28 cellular contexts compared by ENCODE assay signal in the genomic region with DNA sequence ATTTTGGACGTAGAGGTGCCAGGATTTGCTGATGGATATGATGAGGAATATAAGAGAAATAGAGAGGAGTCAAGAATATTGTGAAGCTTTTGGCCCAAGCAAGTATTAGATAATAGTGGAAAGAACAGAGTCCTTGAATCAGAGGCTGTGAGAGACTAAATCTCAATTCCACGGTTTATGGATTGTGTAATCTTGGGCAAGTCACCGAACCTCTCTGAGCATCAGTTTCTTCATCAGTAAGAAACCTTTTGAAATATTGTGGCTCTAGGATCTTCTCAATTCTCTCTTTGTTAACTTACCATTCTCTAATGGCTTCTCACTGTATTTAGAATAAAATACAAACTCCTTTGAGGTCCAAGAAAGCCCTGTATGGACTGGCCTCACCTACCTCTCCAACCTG.
DNase-seq lines count a peak whose midpoint lies in the region; FAIRE-seq and TF ChIP-seq lines count a peak whose summit lies in the region.
"Had no signal": no experiment of that assay in that cellular context is flagged by ENCODE, and none has a peak within 500 bp of the region (broad histone marks: within the 10 kb centered on the region; RNA-seq: fewer than 3 reads in every experiment).

No MANE protein-coding gene starts in this region.

- no peak for TF ChIP-seq POLR2A in NB4 (IDR thresholded peaks at IDR 0.05; ENCODE audit: extremely low read depth, insufficient read length)

- intact Hi-C loops in CD14-positive monocyte (cut with micrococcal nuclease) = loop anchor here in 1 of 2 donors (10.0 kb wide), 1 partner anchor 268 kb away; no protein-coding TSS in a partner anchor

- H3K4me1 Mint-ChIP-seq in CD14-positive monocyte = peaks cover 35% of the 10 kb centered on the region

- peaks cover 21% of the 10 kb centered on the region for H3K4me1 ChIP-seq in adipocyte (ENCODE audit: control insufficient read depth, insufficient read depth, low read length)
- H3K4me1 ChIP-seq: parathyroid adenoma, SJSA1 had no signal

- H3K9ac ChIP-seq in adipocyte (ENCODE audit: low read length) = no peak overlapping the region
- H3K9ac ChIP-seq: parathyroid adenoma had no signal

- peaks cover 0 to 2% (median 1%) of the 10 kb centered on the region in 3 donors for H3K27me3 Mint-ChIP-seq in CD14-positive monocyte (ENCODE audit: low read depth in 3 of 3)

- FAIRE-seq in frontal cortex (lab: Jason Lieb, UNC) = no peak
- FAIRE-seq: endothelial cell of umbilical vein, GM12891, RCC 7860 had no signal

- peak overlapping the region in 1 of 2 donors; percentile 46 for H3K4me3 Mint-ChIP-seq in CD14-positive monocyte
- H3K4me3 Mint-ChIP-seq: activated CD4-positive, alpha-beta T cell treated with anti-CD3 and anti-CD28 coated beads, Interleukin-2, amount 10 ng/mL, durations not matched to agents 24 days and 14 days; activated naive CD4-positive, alpha-beta T cell treated with anti-CD3 and anti-CD28 coated beads, Interleukin-2, amount 10 ng/mL, durations not matched to agents 7 days and 5 days; activated T-helper 1 cell treated with anti-CD3 and anti-CD28 coated beads, Interleukin-12 subunit alpha, Interleukin-12 subunit beta, Interleukin-2, Interleukin-4 antibody, amounts not matched to agents 30 ng/mL and 10 ng/mL and 1 ng/mL, durations not matched to agents 14 hours and 24 hours and 36 hours; CD4-positive, CD25-positive, alpha-beta regulatory T cell; mesothelial cell of epicardium; nephron; T-helper 1 cell treated with Interleukin-12 subunit alpha and Interleukin-12 subunit beta and Interleukin-4 antibody, amounts not matched to agents 30 μg/mL and 1 μg/mL, for 36 hours had no signal

- DNase-seq in CD14-positive monocyte (ENCODE audit: low spot score) (no peak), NB4 (ENCODE audit: low read depth) (peak; percentile 58), adipocyte (ENCODE audit: low read depth) (peak; percentile 47), fibroblast of the aortic adventitia (ENCODE audit: low read depth) (peak; percentile 20), frontal cortex (ENCODE audit: low spot score in 2 of 2) (no peak), NCI-H2227 (lab: John Stamatoyannopoulos, UW; ENCODE audit: unreplicated experiment) (no peak), ureter (ENCODE audit: low spot score) (no peak)
- DNase-seq in effector CD4-positive, alpha-beta T cell = no peak
- DNase-seq: activated CD4-positive, alpha-beta T cell treated with anti-CD3 and anti-CD28 coated beads, Interleukin-2, amount 10 ng/mL, durations not matched to agents 24 days and 14 days; activated naive CD4-positive, alpha-beta T cell treated with anti-CD3 and anti-CD28 coated beads, Interleukin-2, amount 10 ng/mL, durations not matched to agents 7 days and 5 days; CD4-positive, CD25-positive, alpha-beta regulatory T cell; dorsolateral prefrontal cortex; foreskin melanocyte; hypothalamus; left ventricle myocardium inferior; NCI-H1436 treated with DMSO at 0.1 percent for 48 hours; NCI-H510A; stomach had no signal

- no peaks in the 10 kb centered on the region for H3K27me3 ChIP-seq in adipocyte (replicated peaks; ENCODE audit: control insufficient read depth, insufficient read depth, low read length)
- H3K27me3 ChIP-seq: dorsolateral prefrontal cortex, SJSA1, stomach, tibial nerve had no signal

- H3K27ac Mint-ChIP-seq in CD14-positive monocyte = peak overlapping the region; percentile 80 to 95 (median 88)
- H3K27ac Mint-ChIP-seq: activated CD4-positive, alpha-beta T cell treated with anti-CD3 and anti-CD28 coated beads, Interleukin-2, amount 10 ng/mL, durations not matched to agents 24 days and 14 days; activated naive CD4-positive, alpha-beta T cell treated with anti-CD3 and anti-CD28 coated beads, Interleukin-2, amount 10 ng/mL, durations not matched to agents 7 days and 5 days; activated T-helper 1 cell treated with anti-CD3 and anti-CD28 coated beads, Interleukin-12 subunit alpha, Interleukin-12 subunit beta, Interleukin-2, Interleukin-4 antibody, amounts not matched to agents 30 ng/mL and 10 ng/mL and 1 ng/mL, durations not matched to agents 14 hours and 24 hours and 36 hours; mesothelial cell of epicardium; nephron; T-helper 1 cell treated with Interleukin-12 subunit alpha and Interleukin-12 subunit beta and Interleukin-4 antibody, amounts not matched to agents 30 μg/mL and 1 μg/mL, for 36 hours had no signal

- TF ChIP-seq CTCF in CD14-positive monocyte (IDR thresholded peaks at IDR 0.05) (no peak), NB4 (IDR thresholded peaks at IDR 0.05; ENCODE audit: low read depth, low read length) (no peak), fibroblast of the aortic adventitia (IDR thresholded peaks at IDR 0.05; ENCODE audit: insufficient read depth, low read length) (no peak)

- H3K9me3 ChIP-seq in adipocyte (ENCODE audit: control insufficient read depth, low read length) = no peaks in the 10 kb centered on the region
- H3K9me3 ChIP-seq: left ventricle myocardium inferior, SJSA1, stomach, tibial nerve had no signal

- H3K9me3 Mint-ChIP-seq in CD14-positive monocyte = no peaks in the 10 kb centered on the region
- H3K9me3 Mint-ChIP-seq: activated CD4-positive, alpha-beta T cell treated with anti-CD3 and anti-CD28 coated beads, Interleukin-2, amount 10 ng/mL, durations not matched to agents 24 days and 14 days; activated naive CD4-positive, alpha-beta T cell treated with anti-CD3 and anti-CD28 coated beads, Interleukin-2, amount 10 ng/mL, durations not matched to agents 7 days and 5 days; activated T-helper 1 cell treated with anti-CD3 and anti-CD28 coated beads, Interleukin-12 subunit alpha, Interleukin-12 subunit beta, Interleukin-2, Interleukin-4 antibody, amounts not matched to agents 30 ng/mL and 10 ng/mL and 1 ng/mL, durations not matched to agents 14 hours and 24 hours and 36 hours; CD4-positive, CD25-positive, alpha-beta regulatory T cell; mesothelial cell of epicardium; nephron; T-helper 1 cell treated with Interleukin-12 subunit alpha and Interleukin-12 subunit beta and Interleukin-4 antibody, amounts not matched to agents 30 μg/mL and 1 μg/mL, for 36 hours had no signal

- no peaks in the 10 kb centered on the region for H3K36me3 Mint-ChIP-seq in CD14-positive monocyte
- H3K36me3 Mint-ChIP-seq: activated naive CD4-positive, alpha-beta T cell treated with anti-CD3 and anti-CD28 coated beads, Interleukin-2, amount 10 ng/mL, durations not matched to agents 7 days and 5 days; CD4-positive, CD25-positive, alpha-beta regulatory T cell; mesothelial cell of epicardium had no signal

- no peak overlapping the region for H3K4me3 ChIP-seq in NB4 (ENCODE audit: low read depth, low read length)
- no peak overlapping the region for H3K4me3 ChIP-seq in adipocyte (ENCODE audit: low read length)
- H3K4me3 ChIP-seq in fibroblast of the aortic adventitia (ENCODE audit: low read depth, low read length) = no peak overlapping the region
- H3K4me3 ChIP-seq: dorsolateral prefrontal cortex, left ventricle myocardium inferior, SJSA1, stomach, tibial nerve had no signal

- H3K36me3 ChIP-seq in adipocyte (ENCODE audit: control insufficient read depth, insufficient read depth, low read length, severe bottlenecking) = no peaks in the 10 kb centered on the region
- H3K36me3 ChIP-seq: left ventricle myocardium inferior, SJSA1, stomach, tibial nerve had no signal

Comparison
In these comparisons a context has a peak if more than half of its experiments do, and no peak if none do; other contexts are left out.
1. DNase-seq: peak in NB4 (single experiment), adipocyte (single experiment) and fibroblast of the aortic adventitia (single experiment); none in CD14-positive monocyte (single experiment), frontal cortex (0 of 2), effector CD4-positive, alpha-beta T cell (single experiment), NCI-H2227 (single experiment) and ureter (single experiment).